ENCODE assay signal across 13 cellular contexts in the genomic region with DNA sequence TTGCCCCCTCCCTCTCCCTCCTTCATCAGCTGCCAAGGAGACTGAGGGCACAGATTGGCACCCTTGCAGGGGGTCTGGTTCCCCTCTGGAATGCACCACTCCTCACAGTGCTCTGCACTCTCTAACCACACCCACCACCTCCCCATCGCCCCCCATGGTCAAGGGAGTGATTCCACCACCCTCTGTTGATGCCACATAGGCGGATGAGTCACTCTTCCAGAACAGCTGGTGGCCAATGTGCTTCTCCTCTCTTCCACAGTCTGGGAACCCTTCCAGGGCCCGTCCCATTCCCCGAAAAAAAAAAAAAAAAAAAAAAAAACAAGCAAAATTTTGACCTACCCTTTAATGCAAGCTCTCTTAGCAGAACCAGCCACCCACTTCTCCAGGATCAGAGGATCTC.
A peak's percentile ranks its signal among the peaks of the same experiment; 100 is the strongest.
DNase-seq lines count a peak whose midpoint lies in the region; ATAC-seq and TF ChIP-seq lines count a peak whose summit lies in the region.
"Had no signal": no experiment of that assay in that cellular context is flagged by ENCODE, and none has a peak within 500 bp of the region (broad histone marks: within the 10 kb centered on the region; RNA-seq: fewer than 3 reads in every experiment).

No MANE protein-coding gene starts in this region.

- H3K4me1 ChIP-seq in aorta (ENCODE audit: control insufficient read depth in 1 of 2, insufficient read depth in 2 of 2, low read length in 2 of 2), result no peaks in the 10 kb centered on the region

- no peaks in the 10 kb centered on the region for H3K27me3 ChIP-seq in aorta (ENCODE audit: control insufficient read depth in 1 of 2, insufficient read depth in 2 of 2, low read length in 1 of 2)

- intact Hi-C loops in natural killer cell (cut with micrococcal nuclease), result no loop called here
- intact Hi-C loops in aorta (cut with DNase I), result loop anchor here (5.0 kb wide), 3 partner anchors 45 to 350 kb away; no protein-coding TSS in a partner anchor

- H3K4me3 ChIP-seq in aorta (ENCODE audit: low read length in 2 of 2), result no peak overlapping the region

- peak overlapping the region; percentile 63 for H3K4me3 Mint-ChIP-seq in natural killer cell treated with Interleukin-12 subunit alpha and Interleukin-12 subunit beta and Interleukin-15 and Interleukin-18, amount 100 ng/mL, for 72 hours
- no peak overlapping the region for H3K4me3 Mint-ChIP-seq in natural killer cell
- H3K4me3 Mint-ChIP-seq: B cell, brain had no signal

- H3K36me3 Mint-ChIP-seq in natural killer cell treated with Interleukin-12 subunit alpha and Interleukin-12 subunit beta and Interleukin-15 and Interleukin-18, amount 100 ng/mL, for 72 hours, result peaks cover 27% of the 10 kb centered on the region
- no peaks in the 10 kb centered on the region for H3K36me3 Mint-ChIP-seq in natural killer cell
- H3K36me3 Mint-ChIP-seq: brain had no signal

- ATAC-seq in natural killer cell treated with Interleukin-12 subunit alpha and Interleukin-12 subunit beta and Interleukin-15 and Interleukin-18, amount 100 ng/mL, for 72 hours, result peak in 1 of 2 donors; percentile 18
- no peak for ATAC-seq in natural killer cell
- ATAC-seq in aorta (ENCODE audit: low FRiP score), result no peak
- ATAC-seq in GM19467 (IDR thresholded peaks at IDR 0.05; ENCODE audit: unreplicated experiment), result no peak
- no peak for ATAC-seq in HG03439 (IDR thresholded peaks at IDR 0.05; ENCODE audit: unreplicated experiment)

- no peak for TF ChIP-seq CTCF in natural killer cell (IDR thresholded peaks at IDR 0.05)

- H3K9me3 Mint-ChIP-seq in natural killer cell treated with Interleukin-12 subunit alpha and Interleukin-12 subunit beta and Interleukin-15 and Interleukin-18, amount 100 ng/mL, for 72 hours, result peaks cover 9% of the 10 kb centered on the region
- no peaks in the 10 kb centered on the region for H3K9me3 Mint-ChIP-seq in natural killer cell

- H3K36me3 ChIP-seq in aorta (ENCODE audit: control insufficient read depth in 1 of 2, insufficient read depth in 2 of 2, low read length in 1 of 2), result no peaks in the 10 kb centered on the region

- no peaks in the 10 kb centered on the region for H3K9me3 ChIP-seq in aorta (ENCODE audit: control insufficient read depth, low read length)

- DNase-seq in natural killer cell treated with Interleukin-12 subunit alpha and Interleukin-12 subunit beta and Interleukin-15 and Interleukin-18, amount 100 ng/mL, for 72 hours (ENCODE audit: low spot score), result no peak
- DNase-seq in natural killer cell, result no peak
- peak; percentile 83 for DNase-seq in T1000 (lab: John Stamatoyannopoulos, UW)
- peak; percentile 79 for DNase-seq in glomerular visceral epithelial cell (ENCODE audit: extremely low spot score)
- DNase-seq in aorta, result peak; percentile 75 to 79
- DNase-seq in stimulated activated naive CD4-positive, alpha-beta T cell (lab: John Stamatoyannopoulos, UW), result no peak
- DNase-seq: T-helper 1 cell had no signal

- WGBS in aorta, 2 donors, result 28 to 37% methylated on average over 4 of the region's 4 CpGs

- peak overlapping the region; percentile 67 to 97 for H3K27ac Mint-ChIP-seq in natural killer cell treated with Interleukin-12 subunit alpha and Interleukin-12 subunit beta and Interleukin-15 and Interleukin-18, amount 100 ng/mL, for 72 hours
- H3K27ac Mint-ChIP-seq in natural killer cell, result no peak overlapping the region
- H3K27ac Mint-ChIP-seq: B cell had no signal

- no peak overlapping the region for H3K27ac ChIP-seq in aorta (ENCODE audit: low read depth in 1 of 2, low read length in 2 of 2)
- H3K27ac ChIP-seq: KMS-11 had no signal

- H3K27me3 Mint-ChIP-seq in natural killer cell treated with Interleukin-12 subunit alpha and Interleukin-12 subunit beta and Interleukin-15 and Interleukin-18, amount 100 ng/mL, for 72 hours, result no peaks in the 10 kb centered on the region
- H3K27me3 Mint-ChIP-seq in natural killer cell (ENCODE audit: low read depth in 2 of 2), result no peaks in the 10 kb centered on the region
- H3K27me3 Mint-ChIP-seq: B cell; brain; stimulated activated naive CD8-positive, alpha-beta T cell treated with anti-CD3 and anti-CD28 coated beads, Interleukin-15, amount 100 ng/mL, for 72 hours had no signal

- peaks cover 50 to 59% of the 10 kb centered on the region in 2 donors for H3K4me1 Mint-ChIP-seq in natural killer cell treated with Interleukin-12 subunit alpha and Interleukin-12 subunit beta and Interleukin-15 and Interleukin-18, amount 100 ng/mL, for 72 hours (ENCODE audit: low read depth in 2 of 2)
- peaks cover 26 to 32% of the 10 kb centered on the region in 2 donors for H3K4me1 Mint-ChIP-seq in natural killer cell

Comparison
In these comparisons a context has a peak if more than half of its experiments do, and no peak if none do; other contexts are left out.
1. H3K27ac Mint-ChIP-seq: peak in natural killer cell treated with Interleukin-12 subunit alpha and Interleukin-12 subunit beta and Interleukin-15 and Interleukin-18, amount 100 ng/mL, for 72 hours (2 of 2); none in natural killer cell (0 of 2).
2. DNase-seq: peak in T1000 (single experiment), glomerular visceral epithelial cell (single experiment) and aorta (2 of 2); none in natural killer cell treated with Interleukin-12 subunit alpha and Interleukin-12 subunit beta and Interleukin-15 and Interleukin-18, amount 100 ng/mL, for 72 hours (single experiment), natural killer cell (single experiment) and stimulated activated naive CD4-positive, alpha-beta T cell (0 of 6).